ENCODE assay signal across 27 cellular contexts in genomic region chr1:21570885-21571284, GRCh38.
"Had no signal": no experiment of that assay in that cellular context is flagged by ENCODE, and none has a peak within 500 bp of the region (broad histone marks: within the 10 kb centered on the region; RNA-seq: fewer than 3 reads in every experiment).

No MANE protein-coding gene starts in this region.

- FAIRE-seq: pancreas had no signal

- ATAC-seq: naive thymus-derived CD4-positive, alpha-beta T cell; natural killer cell; pancreas; right cardiac atrium; sciatic nerve; stimulated activated memory B cell treated with anti-CD40 and anti-IgM and Interleukin-4, amounts not matched to agents 10 μg/mL and 1 μg/mL and 100 μg/mL, for 72 hours; stimulated activated naive CD8-positive, alpha-beta T cell treated with anti-CD3 and anti-CD28 coated beads, Interleukin-15, amount 100 ng/mL, for 72 hours; stimulated activated naive CD8-positive, alpha-beta T cell treated with anti-CD3 and anti-CD28 coated beads, Interleukin-15, Interleukin-2, amounts not matched to agents 100 U/mL and 50 U/mL, for 24 hours; upper lobe of right lung had no signal

- DNase-seq: naive thymus-derived CD4-positive, alpha-beta T cell; natural killer cell; occipital lobe; pancreas; spleen; stimulated activated CD4-positive, alpha-beta T cell treated with anti-CD3 and anti-CD28 coated beads, Interleukin-12 subunit alpha, Interleukin-12 subunit beta, amount 100 ng/mL, for 4 hours; stimulated activated CD4-positive, alpha-beta T cell treated with anti-CD3 and anti-CD28 coated beads, Interleukin-1b, Interleukin-23, amount 100 ng/mL, for 48 hours; stimulated activated CD4-positive, alpha-beta T cell treated with anti-CD3 and anti-CD28 coated beads, Interleukin-4, amount 100 ng/mL, for 1 hour; stimulated activated CD4-positive, alpha-beta T cell treated with anti-CD3 and anti-CD28 coated beads, Interleukin-4, amount 100 ng/mL, for 4 hours; stimulated activated CD8-positive, alpha-beta memory T cell treated with anti-CD3 and anti-CD28 coated beads, Interleukin-4, amount 100 ng/mL, for 48 hours; stimulated activated naive CD4-positive, alpha-beta T cell; stimulated activated naive CD8-positive, alpha-beta T cell treated with anti-CD3 and anti-CD28 coated beads, Interleukin-15, amount 100 ng/mL, for 72 hours; stimulated activated naive CD8-positive, alpha-beta T cell treated with anti-CD3 and anti-CD28 coated beads, Interleukin-15, Interleukin-2, amounts not matched to agents 100 U/mL and 50 U/mL, for 24 hours; substantia nigra; testis; tibial artery; transverse colon; upper lobe of right lung; uterus had no signal

- H2AFZ ChIP-seq: neural progenitor cell had no signal

- H3K27me3 ChIP-seq: neural progenitor cell, pancreas, testis, upper lobe of right lung, uterus had no signal

- H3K4me3 ChIP-seq: neural progenitor cell, pancreas, prostate gland, skin epidermis, smooth muscle cell, spleen, suprapubic skin, testis, tibial artery, transverse colon, upper lobe of right lung, uterus had no signal

- H3K4me1 ChIP-seq: pancreas, prostate gland, uterus had no signal

- H3K9ac ChIP-seq: neural progenitor cell had no signal

- H3K36me3 ChIP-seq: neural progenitor cell, pancreas, prostate gland, suprapubic skin, tibial artery, transverse colon, upper lobe of right lung, uterus had no signal

- H3K9me3 ChIP-seq: pancreas, prostate gland, suprapubic skin, testis, tibial artery, transverse colon, upper lobe of right lung, uterus had no signal

- H3K4me2 ChIP-seq: neural progenitor cell, smooth muscle cell had no signal

- H3K27ac ChIP-seq: neural progenitor cell, pancreas, prostate gland, skin epidermis, spleen, suprapubic skin, testis, tibial artery, transverse colon, upper lobe of right lung, uterus had no signal
